23 cellular contexts compared by ENCODE assay signal in genomic region chr7:157414702-157415096, GRCh38.
"Had no signal": no experiment of that assay in that cellular context is flagged by ENCODE, and none has a peak within 500 bp of the region (broad histone marks: within the 10 kb centered on the region; RNA-seq: fewer than 3 reads in every experiment).

No MANE protein-coding gene starts in this region.

- DNase-seq: activated CD4-positive, alpha-beta memory T cell treated with anti-CD3 and anti-CD28 coated beads, Interleukin-2, amount 10 ng/mL, durations not matched to agents 7 days and 5 days; activated CD4-positive, alpha-beta T cell treated with anti-CD3 and anti-CD28 coated beads for 1 hour; activated CD4-positive, alpha-beta T cell treated with anti-CD3 and anti-CD28 coated beads, Interleukin-2, amount 10 ng/mL, durations not matched to agents 7 days and 5 days; activated CD8-positive, alpha-beta memory T cell treated with anti-CD3 and anti-CD28 coated beads, Interleukin-2, amount 50 U/mL, for 48 hours; activated gamma-delta T cell treated with Interleukin-2 at 50 U/mL for 16 hours; activated naive CD4-positive, alpha-beta T cell treated with anti-CD3 and anti-CD28 coated beads, Interleukin-2, amount 50 U/mL, for 16 hours; activated T-cell treated with anti-CD3 and anti-CD28 coated beads, Interleukin-2, amount 50 U/mL, for 24 hours; amniotic stem cell; central memory CD4-positive, alpha-beta T cell; foreskin keratinocyte; lower lobe of right lung; mesenchymal stem cell; natural killer cell; stimulated activated naive CD4-positive, alpha-beta T cell treated with Interleukin-2 at 50 U/mL for 16 hours; T-helper 2 cell had no signal

- H3K27ac Mint-ChIP-seq: activated CD4-positive, alpha-beta memory T cell treated with anti-CD3 and anti-CD28 coated beads, Interleukin-2, amount 10 ng/mL, durations not matched to agents 7 days and 5 days; activated CD4-positive, alpha-beta T cell treated with anti-CD3 and anti-CD28 coated beads, Interleukin-2, amount 10 ng/mL, durations not matched to agents 7 days and 5 days; activated T-cell treated with anti-CD3 and anti-CD28 coated beads, Interleukin-2, amount 50 U/mL, for 24 hours; dendritic cell treated with granulocyte-macrophage colony-stimulating factor and Interleukin-4, amounts not matched to agents 40 ng/mL and 50 ng/mL, for 4 days; natural killer cell; type B pancreatic cell had no signal

- FAIRE-seq: astrocyte had no signal

- H3K27ac ChIP-seq: esophagus muscularis mucosa, foreskin keratinocyte, lower lobe of right lung, thoracic aorta, vagina had no signal

- H3K4me3 ChIP-seq: esophagus muscularis mucosa, heart left ventricle, lower lobe of right lung, thoracic aorta, vagina had no signal

- H3K27me3 Mint-ChIP-seq: activated CD4-positive, alpha-beta memory T cell treated with anti-CD3 and anti-CD28 coated beads, Interleukin-2, amount 10 ng/mL, durations not matched to agents 7 days and 5 days; activated CD4-positive, alpha-beta T cell treated with anti-CD3 and anti-CD28 coated beads, Interleukin-2, amount 10 ng/mL, durations not matched to agents 7 days and 5 days; activated T-cell treated with anti-CD3 and anti-CD28 coated beads, Interleukin-2, amount 50 U/mL, for 24 hours; dendritic cell treated with granulocyte-macrophage colony-stimulating factor and Interleukin-4, amounts not matched to agents 40 ng/mL and 50 ng/mL, for 4 days; type B pancreatic cell had no signal

- H3K9me3 Mint-ChIP-seq: activated CD4-positive, alpha-beta memory T cell treated with anti-CD3 and anti-CD28 coated beads, Interleukin-2, amount 10 ng/mL, durations not matched to agents 7 days and 5 days; activated CD4-positive, alpha-beta T cell treated with anti-CD3 and anti-CD28 coated beads, Interleukin-2, amount 10 ng/mL, durations not matched to agents 7 days and 5 days; activated T-cell treated with anti-CD3 and anti-CD28 coated beads, Interleukin-2, amount 50 U/mL, for 24 hours; dendritic cell treated with granulocyte-macrophage colony-stimulating factor and Interleukin-4, amounts not matched to agents 40 ng/mL and 50 ng/mL, for 4 days; natural killer cell; type B pancreatic cell had no signal

- H3K27me3 ChIP-seq: esophagus muscularis mucosa, foreskin keratinocyte, heart left ventricle, vagina had no signal

- ATAC-seq: foreskin keratinocyte, left lobe of liver, lower lobe of right lung, natural killer cell had no signal

- H3K4me1 ChIP-seq: esophagus muscularis mucosa, lower lobe of right lung, vagina had no signal

- H3K9me3 ChIP-seq: esophagus muscularis mucosa, heart left ventricle, lower lobe of right lung, thoracic aorta, vagina had no signal

- H3K4me3 Mint-ChIP-seq: activated CD4-positive, alpha-beta memory T cell treated with anti-CD3 and anti-CD28 coated beads, Interleukin-2, amount 10 ng/mL, durations not matched to agents 7 days and 5 days; activated CD4-positive, alpha-beta T cell treated with anti-CD3 and anti-CD28 coated beads, Interleukin-2, amount 10 ng/mL, durations not matched to agents 7 days and 5 days; activated T-cell treated with anti-CD3 and anti-CD28 coated beads, Interleukin-2, amount 50 U/mL, for 24 hours; dendritic cell treated with granulocyte-macrophage colony-stimulating factor and Interleukin-4, amounts not matched to agents 40 ng/mL and 50 ng/mL, for 4 days; natural killer cell; type B pancreatic cell had no signal
